In the genomic region with DNA sequence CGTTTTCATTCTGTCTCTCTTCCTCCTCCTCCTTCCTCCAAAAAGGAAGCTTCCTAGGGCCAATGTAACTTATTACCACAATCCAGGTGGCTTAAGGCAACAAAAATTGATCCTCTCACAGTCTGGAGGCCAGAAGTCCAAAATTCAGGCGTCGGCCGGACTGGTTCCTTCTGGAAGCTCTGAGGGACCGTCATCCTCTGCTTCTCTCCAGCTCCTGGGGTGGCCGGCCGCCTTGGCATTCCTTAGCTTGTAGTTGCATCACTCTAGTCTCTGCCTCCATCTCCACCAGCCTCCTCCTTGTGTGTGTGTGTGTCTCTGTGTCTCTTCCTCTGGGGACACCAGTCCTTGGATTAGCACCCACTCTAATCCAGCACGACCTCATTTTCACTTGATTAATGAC, we compare ENCODE assay signal across 5 cellular contexts.
"Had no signal": no experiment of that assay in that cellular context is flagged by ENCODE, and none has a peak within 500 bp of the region (broad histone marks: within the 10 kb centered on the region; RNA-seq: fewer than 3 reads in every experiment).

No MANE protein-coding gene starts in this region.

- H3K27ac ChIP-seq: HL-60 had no signal

- H3K36me3 Mint-ChIP-seq: IgD-negative memory B cell had no signal

- ATAC-seq: HepG2, K562 had no signal

- H3K4me1 Mint-ChIP-seq: IgD-negative memory B cell had no signal

- H3K27ac Mint-ChIP-seq: IgD-negative memory B cell had no signal

- H3K4me3 Mint-ChIP-seq: IgD-negative memory B cell had no signal

- H3K4me3 ChIP-seq: K562 had no signal

- DNase-seq: IMR-90 had no signal
